In the genomic region with DNA sequence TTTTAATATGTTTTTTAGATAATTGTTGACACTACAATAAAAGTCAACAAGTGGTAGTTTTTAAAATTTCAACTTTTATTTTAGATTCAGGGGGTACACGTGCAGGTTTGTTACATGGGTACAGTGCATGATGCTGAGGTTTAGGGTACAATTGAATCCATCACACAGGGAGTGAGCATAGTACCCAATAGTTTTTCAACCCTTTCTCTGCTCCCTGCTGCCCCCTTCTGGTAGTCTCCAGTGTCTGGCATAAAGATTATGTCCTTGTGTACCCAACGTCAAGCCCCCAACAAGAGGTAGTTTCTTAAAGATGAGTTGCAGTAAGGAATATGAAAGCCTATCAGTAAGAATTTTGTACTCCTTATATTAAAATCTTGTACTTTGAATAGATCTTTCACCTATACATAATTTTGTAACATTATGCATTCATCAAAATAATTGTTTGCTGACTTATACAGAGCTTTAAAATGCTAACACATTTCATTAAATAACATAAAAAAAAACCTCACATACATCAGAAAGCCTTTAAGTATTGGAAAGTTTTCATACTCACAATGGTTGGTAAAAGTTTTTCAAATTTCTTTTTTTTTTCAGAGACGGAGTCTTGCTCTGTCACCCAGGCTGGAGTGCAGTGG, we compare ENCODE assay signal across 8 cellular contexts. TPM values are rescaled to one million over a fixed set of nuclear protein-coding genes. Genes with fewer than 3 reads are reported as not detected.
DNase-seq lines count a peak whose midpoint lies in the region; ATAC-seq and TF ChIP-seq lines count a peak whose summit lies in the region.

No MANE protein-coding gene starts in this region.

- no peak overlapping the region for H3K27ac Mint-ChIP-seq in activated T-cell treated with anti-CD3 and anti-CD28 coated beads, Interleukin-2, amount 50 U/mL, for 72 hours

- H3K27me3 Mint-ChIP-seq in activated T-cell treated with anti-CD3 and anti-CD28 coated beads, Interleukin-2, amount 50 U/mL, for 72 hours (ENCODE audit: low read depth), result no peaks in the 10 kb centered on the region

- no peaks in the 10 kb centered on the region for H3K4me1 ChIP-seq in sigmoid colon

- TF ChIP-seq CTCF in BJ (IDR thresholded peaks at IDR 0.05; ENCODE audit: insufficient read depth, low read depth, low read length) (peak; percentile 89), sigmoid colon (IDR thresholded peaks at IDR 0.05) (peak in 3 of 4 experiments; percentile 27 to 60 (median 28))

- H3K36me3 Mint-ChIP-seq in activated T-cell treated with anti-CD3 and anti-CD28 coated beads, Interleukin-2, amount 50 U/mL, for 72 hours (ENCODE audit: insufficient read depth in 2 of 2), result no peaks in the 10 kb centered on the region

- H3K27me3 ChIP-seq in BJ (ENCODE audit: control insufficient read depth, insufficient read depth, low read length), result no peaks in the 10 kb centered on the region; the same call in 1 of the 2 replicates
- no peaks in the 10 kb centered on the region for H3K27me3 ChIP-seq in sigmoid colon

- peaks cover 6% of the 10 kb centered on the region for H3K4me1 Mint-ChIP-seq in activated T-cell treated with anti-CD3 and anti-CD28 coated beads, Interleukin-2, amount 50 U/mL, for 72 hours (ENCODE audit: low read depth)

- no peak for TF ChIP-seq POLR2A in sigmoid colon (IDR thresholded peaks at IDR 0.05)

- no peak overlapping the region for H3K4me3 ChIP-seq in BJ (ENCODE audit: low read depth, low read length)
- H3K4me3 ChIP-seq in sigmoid colon, result no peak overlapping the region

- H3K4me3 Mint-ChIP-seq in activated T-cell treated with anti-CD3 and anti-CD28 coated beads, Interleukin-2, amount 50 U/mL, for 72 hours, result no peak overlapping the region

- H3K9me3 ChIP-seq in sigmoid colon, result no peaks in the 10 kb centered on the region

- CTCF ChIA-PET in BJ (lab: Yijun Ruan, JAX), result interaction anchor here (0.8 to 2.0 kb wide), 7 partner anchors 8 to 83 kb away, joined by 3 to 8 read pairs (median 4); a partner anchor contains a TSS

- H3K36me3 ChIP-seq in BJ (ENCODE audit: control insufficient read depth, insufficient read depth, low read length) (no peaks in the 10 kb centered on the region), sigmoid colon (no peaks in the 10 kb centered on the region)

- ATAC-seq in activated T-cell treated with anti-CD3 and anti-CD28 coated beads, Interleukin-2, amount 50 U/mL, for 72 hours (replicated peaks in 1 of 2), result peak; percentile 86 to 91

- no peak overlapping the region for H3K27ac ChIP-seq in sigmoid colon

- TF ChIP-seq EP300 in sigmoid colon (IDR thresholded peaks at IDR 0.05), result no peak

- intact Hi-C loops in sigmoid colon (cut with DNase I), result no loop called here

- no peaks in the 10 kb centered on the region for H3K9me3 Mint-ChIP-seq in activated T-cell treated with anti-CD3 and anti-CD28 coated beads, Interleukin-2, amount 50 U/mL, for 72 hours

- 33 to 35% methylated on average over 3 of the region's 3 CpGs for WGBS in sigmoid colon, 2 donors

- DNase-seq in BJ (ENCODE audit: low read depth), result no peak
- peak; percentile 15 for DNase-seq in GM19238 (ENCODE audit: insufficient read length, low spot score)
- peak; percentile 18 for DNase-seq in HT1080 (ENCODE audit: low read depth)
- peak; percentile 55 for DNase-seq in RKO (ENCODE audit: low spot score)
- DNase-seq in activated T-cell treated with anti-CD3 and anti-CD28 coated beads, Interleukin-2, amount 50 U/mL, for 72 hours, result peak; percentile 83 to 86
- DNase-seq in glomerular visceral epithelial cell (ENCODE audit: extremely low spot score), result peak; percentile 55
- no peak for DNase-seq in sigmoid colon
- DNase-seq in COLO829 (ENCODE audit: low spot score), result no peak

- POLR2A ChIA-PET in BJ (lab: Charles Lee), result interaction anchor here (0.7 kb wide), 1 partner anchor 1222 kb away, joined by 4 read pairs; no protein-coding TSS in a partner anchor

RNA-seq across cellular contexts. Expression of a gene that starts 5.4 kb away (rescaled TPM):
- polyA plus RNA-seq in BJ (2011; rRNA removed) (4.7 and 8.5 TPM in 2 replicates), sigmoid colon (10 to 100 TPM; 10.2 to 15.8 (median 12.6) TPM)
- polyA minus RNA-seq in BJ (2011; rRNA and poly(A)+ RNA removed), result 14.9 and 17.7 TPM in 2 replicates
- 11.8 TPM in 2 replicates for total RNA-seq in HT1080 (2014; rRNA removed; shearing (Covaris generic))
- 5.1 and 7.6 TPM in 2 replicates for polyA plus RNA-seq in HT1080 (2015; cell fraction: cytosol; rRNA removed)
- polyA plus RNA-seq in HT1080 (2015; cell fraction: nucleus; rRNA removed), result 19.2 and 20.6 TPM in 2 replicates
- 10 to 100 TPM; 34.0 to 41.8 TPM for total RNA-seq in activated T-cell treated with anti-CD3 and anti-CD28 coated beads, Interleukin-2, amount 50 U/mL, for 72 hours
- 10 to 100 TPM; 58.6 to 89.9 (median 75.1) TPM for total RNA-seq in sigmoid colon

RNA-seq across cellular contexts. Expression of a gene that starts 11.7 kb away (rescaled TPM):
- polyA plus RNA-seq in BJ (2011; rRNA removed), result 2.5 and 6.4 TPM in 2 replicates
- polyA minus RNA-seq in BJ (2011; rRNA and poly(A)+ RNA removed), result 0.98 and 1.6 TPM in 2 replicates
- total RNA-seq in HT1080 (2014; rRNA removed; shearing (Covaris generic)), result 6.1 and 6.6 TPM in 2 replicates
- polyA plus RNA-seq in HT1080 (2015; cell fraction: cytosol; rRNA removed), result 10.0 and 12.3 TPM in 2 replicates
- polyA plus RNA-seq in HT1080 (2015; cell fraction: nucleus; rRNA removed), result 7.6 and 8.7 TPM in 2 replicates
- total RNA-seq in activated T-cell treated with anti-CD3 and anti-CD28 coated beads, Interleukin-2, amount 50 U/mL, for 72 hours, result 1 to 10 TPM; 4.5 to 5.9 TPM
- 10 to 100 TPM in 2 of 4 donors, 1 to 10 TPM in 2; 5.8 to 10.5 (median 9.7) TPM for total RNA-seq in sigmoid colon
- polyA plus RNA-seq in sigmoid colon, result 1 to 10 TPM; 4.2 to 4.6 (median 4.4) TPM

Comparison
In these comparisons a context has a peak if more than half of its experiments do, and no peak if none do; other contexts are left out.
1. DNase-seq: peak in GM19238 (single experiment), HT1080 (single experiment), RKO (single experiment), activated T-cell treated with anti-CD3 and anti-CD28 coated beads, Interleukin-2, amount 50 U/mL, for 72 hours (2 of 2) and glomerular visceral epithelial cell (single experiment); none in BJ (single experiment), sigmoid colon (single experiment) and COLO829 (single experiment).